Comparison of ENCODE assay signal across 9 cellular contexts in genomic region chr10:88598060-88598459, GRCh38.
DNase-seq lines count a peak whose midpoint lies in the region; ATAC-seq lines count a peak whose summit lies in the region.
"Had no signal": no experiment of that assay in that cellular context is flagged by ENCODE, and none has a peak within 500 bp of the region (broad histone marks: within the 10 kb centered on the region; RNA-seq: fewer than 3 reads in every experiment).

No MANE protein-coding gene starts in this region.

- no peak overlapping the region for H3K27ac ChIP-seq in substantia nigra (ENCODE audit: low read depth, low read length, poor library complexity, severe bottlenecking)

- DNase-seq in amniotic epithelial cell (ENCODE audit: low read depth) (peak; percentile 10), NCI-H1092 (lab: John Stamatoyannopoulos, UW) (no peak), AG08395 (ENCODE audit: low spot score) (no peak), ecto neural progenitor cell (ENCODE audit: low spot score) (no peak), substantia nigra (lab: John Stamatoyannopoulos, UW) (no peak)
- DNase-seq: NCI-H526 treated with DMSO at 0.1 percent for 48 hours had no signal

- ATAC-seq in GM18868 (IDR thresholded peaks at IDR 0.05; ENCODE audit: unreplicated experiment): peak; percentile 82
- ATAC-seq in GM21576 (IDR thresholded peaks at IDR 0.05; ENCODE audit: unreplicated experiment): peak; percentile 96
- ATAC-seq in HG03378 (IDR thresholded peaks at IDR 0.05; ENCODE audit: unreplicated experiment): peak; percentile 77
